In the genomic region with DNA sequence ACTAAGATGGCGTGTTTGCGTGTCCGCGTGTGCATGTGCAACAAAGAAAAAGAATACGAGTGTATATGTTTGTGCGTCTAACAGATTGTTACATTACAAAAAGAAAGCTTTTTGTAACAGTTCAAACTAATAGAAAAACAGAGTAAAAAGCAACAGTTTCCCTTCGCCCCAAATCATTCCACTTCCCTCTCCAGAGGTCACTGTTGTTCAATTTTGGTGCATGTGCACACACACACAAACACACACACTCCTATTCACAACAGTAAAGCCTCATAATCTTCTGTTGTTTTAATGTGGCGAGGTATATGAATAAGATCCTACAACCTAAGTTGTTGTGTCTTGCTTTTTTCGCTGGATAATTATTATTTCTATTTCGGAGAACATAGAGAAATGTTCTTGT, we compare ENCODE assay signal across 32 cellular contexts.
"Had no signal": no experiment of that assay in that cellular context is flagged by ENCODE, and none has a peak within 500 bp of the region (broad histone marks: within the 10 kb centered on the region; RNA-seq: fewer than 3 reads in every experiment).

No MANE protein-coding gene starts in this region.

- H3K4me3 ChIP-seq: coronary artery, esophagus squamous epithelium, gastrocnemius medialis, hepatocyte, left lung, mucosa of descending colon, smooth muscle cell, suprapubic skin, transverse colon, upper lobe of right lung, vagina had no signal

- H3K4me2 ChIP-seq: hepatocyte, smooth muscle cell had no signal

- H3K4me3 Mint-ChIP-seq: mesothelial cell of epicardium; naive B cell; natural killer cell treated with Interleukin-12 subunit alpha and Interleukin-12 subunit beta and Interleukin-15 and Interleukin-18, amount 100 ng/mL, for 72 hours; neural crest cell; stimulated activated naive CD8-positive, alpha-beta T cell treated with anti-CD3 and anti-CD28 coated beads, Interleukin-15, amount 100 ng/mL, for 72 hours had no signal

- DNase-seq: dermis blood vessel endothelial cell; effector memory CD4-positive, alpha-beta T cell; erythroblast; esophagus squamous epithelium; gastrocnemius medialis; head of caudate nucleus; left cardiac atrium; left lung; mesenchymal stem cell; mucosa of descending colon; naive B cell; stimulated activated CD4-positive, alpha-beta T cell treated with anti-CD3 and anti-CD28 coated beads, Interleukin-12 subunit alpha, Interleukin-12 subunit beta, amount 100 ng/mL, for 4 hours; stimulated activated CD4-positive, alpha-beta T cell treated with anti-CD3 and anti-CD28 coated beads, Interleukin-1b, Interleukin-23, amount 100 ng/mL, for 48 hours; stimulated activated CD4-positive, alpha-beta T cell treated with anti-CD3 and anti-CD28 coated beads, Interleukin-4, amount 100 ng/mL, for 1 hour; stimulated activated CD8-positive, alpha-beta memory T cell treated with anti-CD3 and anti-CD28 coated beads, Interleukin-4, amount 100 ng/mL, for 48 hours; stimulated activated naive CD4-positive, alpha-beta T cell; stimulated activated naive CD8-positive, alpha-beta T cell treated with anti-CD3 and anti-CD28 coated beads, Interleukin-15, amount 100 ng/mL, for 72 hours; transverse colon; upper lobe of right lung had no signal

- H3K9me3 Mint-ChIP-seq: mesothelial cell of epicardium; naive B cell; natural killer cell treated with Interleukin-12 subunit alpha and Interleukin-12 subunit beta and Interleukin-15 and Interleukin-18, amount 100 ng/mL, for 72 hours; neural crest cell; stimulated activated naive CD8-positive, alpha-beta T cell treated with anti-CD3 and anti-CD28 coated beads, Interleukin-15, amount 100 ng/mL, for 72 hours had no signal

- H3K27me3 Mint-ChIP-seq: naive B cell; natural killer cell treated with Interleukin-12 subunit alpha and Interleukin-12 subunit beta and Interleukin-15 and Interleukin-18, amount 100 ng/mL, for 72 hours; progenitor cell of endocrine pancreas; stimulated activated naive CD8-positive, alpha-beta T cell treated with anti-CD3 and anti-CD28 coated beads, Interleukin-15, amount 100 ng/mL, for 72 hours had no signal

- H3K79me2 ChIP-seq: hepatocyte, parathyroid adenoma had no signal

- H3K27ac ChIP-seq: coronary artery, esophagus squamous epithelium, gastrocnemius medialis, hepatocyte, left lung, parathyroid adenoma, suprapubic skin, transverse colon, upper lobe of right lung, vagina had no signal

- H3K27ac Mint-ChIP-seq: mesothelial cell of epicardium; naive B cell; natural killer cell treated with Interleukin-12 subunit alpha and Interleukin-12 subunit beta and Interleukin-15 and Interleukin-18, amount 100 ng/mL, for 72 hours; progenitor cell of endocrine pancreas; stimulated activated naive CD8-positive, alpha-beta T cell treated with anti-CD3 and anti-CD28 coated beads, Interleukin-15, amount 100 ng/mL, for 72 hours had no signal

- H3K36me3 Mint-ChIP-seq: mesothelial cell of epicardium; naive B cell; natural killer cell treated with Interleukin-12 subunit alpha and Interleukin-12 subunit beta and Interleukin-15 and Interleukin-18, amount 100 ng/mL, for 72 hours had no signal

- H2AFZ ChIP-seq: hepatocyte, parathyroid adenoma had no signal

- FAIRE-seq: endometrium, islet of Langerhans had no signal

- H3K36me3 ChIP-seq: esophagus squamous epithelium, gastrocnemius medialis, left lung, suprapubic skin, transverse colon, upper lobe of right lung, vagina had no signal

- H3K27me3 ChIP-seq: esophagus squamous epithelium, gastrocnemius medialis, hepatocyte, left lung, suprapubic skin, transverse colon, upper lobe of right lung, vagina had no signal

- H3K9ac ChIP-seq: parathyroid adenoma had no signal

- ATAC-seq: gastrocnemius medialis; left cardiac atrium; left lung; mucosa of descending colon; natural killer cell treated with Interleukin-12 subunit alpha and Interleukin-12 subunit beta and Interleukin-15 and Interleukin-18, amount 100 ng/mL, for 72 hours; sciatic nerve; stimulated activated naive CD8-positive, alpha-beta T cell treated with anti-CD3 and anti-CD28 coated beads, Interleukin-15, amount 100 ng/mL, for 72 hours; upper lobe of right lung had no signal

- H3K4me1 Mint-ChIP-seq: mesothelial cell of epicardium; naive B cell; neural crest cell; stimulated activated naive CD8-positive, alpha-beta T cell treated with anti-CD3 and anti-CD28 coated beads, Interleukin-15, amount 100 ng/mL, for 72 hours had no signal

- H3K4me1 ChIP-seq: esophagus squamous epithelium, gastrocnemius medialis, left lung, parathyroid adenoma, suprapubic skin, transverse colon, upper lobe of right lung, vagina had no signal

- H3K9me3 ChIP-seq: esophagus squamous epithelium, gastrocnemius medialis, left lung, mucosa of descending colon, suprapubic skin, transverse colon, upper lobe of right lung, vagina had no signal
